Comparison of ENCODE assay signal across 8 cellular contexts in genomic region chr20:63858393-63859165, GRCh38. TPM values are rescaled to one million over a fixed set of nuclear protein-coding genes. Genes with fewer than 3 reads are reported as not detected.
DNase-seq lines count a peak whose midpoint lies in the region; ATAC-seq and TF ChIP-seq lines count a peak whose summit lies in the region.

No MANE protein-coding gene starts in this region.

- peak overlapping the region; percentile 30 for H3K4me3 Mint-ChIP-seq in activated naive CD4-positive, alpha-beta T cell treated with anti-CD3 and anti-CD28 coated beads, Interleukin-2, amount 50 U/mL, for 24 hours

- peak overlapping the region; percentile 80 for H3K27ac Mint-ChIP-seq in activated naive CD4-positive, alpha-beta T cell treated with anti-CD3 and anti-CD28 coated beads, Interleukin-2, amount 50 U/mL, for 24 hours

- H3K4me3 ChIP-seq in adrenal gland: no peak overlapping the region
- no peak overlapping the region for H3K4me3 ChIP-seq in suprapubic skin

- no peaks in the 10 kb centered on the region for H3K9me3 Mint-ChIP-seq in activated naive CD4-positive, alpha-beta T cell treated with anti-CD3 and anti-CD28 coated beads, Interleukin-2, amount 50 U/mL, for 24 hours

- H3K9me3 ChIP-seq in adrenal gland (replicated peaks in 1 of 3) (no peaks in the 10 kb centered on the region), suprapubic skin (no peaks in the 10 kb centered on the region)

- peaks cover under 1% of the 10 kb centered on the region for H3K36me3 Mint-ChIP-seq in activated naive CD4-positive, alpha-beta T cell treated with anti-CD3 and anti-CD28 coated beads, Interleukin-2, amount 50 U/mL, for 24 hours

- TF ChIP-seq CTCF in adrenal gland (IDR thresholded peaks at IDR 0.05): peak in 3 of 6 experiments; percentile 22 to 32 (median 23)
- TF ChIP-seq CTCF in suprapubic skin (IDR thresholded peaks at IDR 0.05): no peak

- no peak for TF ChIP-seq EP300 in suprapubic skin (IDR thresholded peaks at IDR 0.05)

- H3K4me1 ChIP-seq in adrenal gland (replicated peaks in 1 of 2) (peaks cover 51 to 56% of the 10 kb centered on the region in 2 donors), suprapubic skin (peaks cover 55% of the 10 kb centered on the region)

- H3K27ac ChIP-seq in adrenal gland (peak overlapping the region in 4 of 5 donors; percentile 17 to 82 (median 46)), suprapubic skin (peak overlapping the region; percentile 23)

- ATAC-seq in HG02852 (IDR thresholded peaks at IDR 0.05; ENCODE audit: unreplicated experiment) (no peak), GM18519 (IDR thresholded peaks at IDR 0.05; ENCODE audit: low FRiP score, unreplicated experiment) (no peak)

- peaks cover 35% of the 10 kb centered on the region for H3K4me1 Mint-ChIP-seq in activated naive CD4-positive, alpha-beta T cell treated with anti-CD3 and anti-CD28 coated beads, Interleukin-2, amount 50 U/mL, for 24 hours

- no peaks in the 10 kb centered on the region for H3K27me3 Mint-ChIP-seq in activated naive CD4-positive, alpha-beta T cell treated with anti-CD3 and anti-CD28 coated beads, Interleukin-2, amount 50 U/mL, for 24 hours

- WGBS in adrenal gland, 4 donors: 14 to 27% (median 20%) methylated on average over 5 to 12 of the region's 12 CpGs
- 10% methylated on average over 8 of the region's 12 CpGs for WGBS in suprapubic skin

- DNase-seq in activated naive CD4-positive, alpha-beta T cell treated with anti-CD3 and anti-CD28 coated beads, Interleukin-2, amount 50 U/mL, for 16 hours: no peak
- peak in 6 of 7 donors; percentile 41 to 73 (median 62) for DNase-seq in adrenal gland
- peak; percentile 77 for DNase-seq in iPS-NIHi7 (ENCODE audit: extremely low spot score)
- peak in 1 of 2 donors; percentile 59 for DNase-seq in suprapubic skin (ENCODE audit: low spot score in 2 of 2)
- no peak for DNase-seq in DMS114 treated with DMSO at 0.1 percent for 48 hours (lab: John Stamatoyannopoulos, UW; ENCODE audit: unreplicated experiment)

- TF ChIP-seq POLR2A in adrenal gland (IDR thresholded peaks at IDR 0.05): no peak
- TF ChIP-seq POLR2A in suprapubic skin (IDR thresholded peaks at IDR 0.05): no peak

- H3K27me3 ChIP-seq in adrenal gland (no peaks in the 10 kb centered on the region), suprapubic skin (peaks cover 26% of the 10 kb centered on the region)

- intact Hi-C loops in adrenal gland (cut with DNase I): loop anchor here in 1 of 2 donors (10.0 kb wide), 1 partner anchor 154 kb away; the partner anchor contains the start of genes ARFRP1 and ZGPAT

- peaks cover 0 to 16% of the 10 kb centered on the region in 2 donors for H3K36me3 ChIP-seq in adrenal gland (replicated peaks in 1 of 2)
- H3K36me3 ChIP-seq in suprapubic skin: peaks cover 18% of the 10 kb centered on the region

RNA-seq across cellular contexts. Expression of gene ABHD16B, which starts 2.7 kb away (rescaled TPM):
- total RNA-seq in adrenal gland: not detected
- 1 to 10 TPM in 1 of 3 donors, under 1 TPM in 1, not detected in 1; 0.54 to 1.2 TPM for polyA plus RNA-seq in adrenal gland
- not detected for total RNA-seq in suprapubic skin

RNA-seq across cellular contexts. Expression of gene TPD52L2, which starts 6.5 kb away (rescaled TPM):
- total RNA-seq in adrenal gland (100 to 1,000 TPM in 6 of 8 donors, 10 to 100 TPM in 2; 88.1 to 125 (median 113) TPM), suprapubic skin (10 to 100 TPM; 66.5 to 87.4 (median 74.1) TPM)
- 100 to 1,000 TPM in 2 of 3 donors, 10 to 100 TPM in 1; 92.2 to 114 (median 110) TPM for polyA plus RNA-seq in adrenal gland

RNA-seq across cellular contexts. Expression of gene ZBTB46, which starts 27.5 kb away (rescaled TPM):
- total RNA-seq in adrenal gland (10 to 100 TPM in 5 of 8 donors, 1 to 10 TPM in 3; 7.7 to 22.4 (median 13.8) TPM), suprapubic skin (1 to 10 TPM; 3.4 to 5.1 (median 4.4) TPM)
- 10 to 100 TPM in 1 of 3 donors, 1 to 10 TPM in 1, under 1 TPM in 1; 0.77 to 11.3 (median 5.4) TPM for polyA plus RNA-seq in adrenal gland

RNA-seq across cellular contexts. Expression of gene DNAJC5, which starts 36.3 kb away (rescaled TPM):
- total RNA-seq in adrenal gland (10 to 100 TPM; 53.8 to 78.0 (median 64.8) TPM), suprapubic skin (10 to 100 TPM; 36.4 to 62.0 (median 53.7) TPM)
- 10 to 100 TPM; 26.5 to 31.7 (median 29.7) TPM for polyA plus RNA-seq in adrenal gland

Comparison
In these comparisons a context has a peak if more than half of its experiments do, and no peak if none do; other contexts are left out.
1. DNase-seq: peak in adrenal gland (6 of 7) and iPS-NIHi7 (single experiment); none in activated naive CD4-positive, alpha-beta T cell treated with anti-CD3 and anti-CD28 coated beads, Interleukin-2, amount 50 U/mL, for 16 hours (single experiment) and DMS114 treated with DMSO at 0.1 percent for 48 hours (single experiment).